Comparison of ENCODE assay signal across 26 cellular contexts in genomic region chr5:127187711-127188110, GRCh38.
DNase-seq lines count a peak whose midpoint lies in the region; ATAC-seq, FAIRE-seq and TF ChIP-seq lines count a peak whose summit lies in the region.
"Had no signal": no experiment of that assay in that cellular context is flagged by ENCODE, and none has a peak within 500 bp of the region (broad histone marks: within the 10 kb centered on the region; RNA-seq: fewer than 3 reads in every experiment).

No MANE protein-coding gene starts in this region.

- ATAC-seq in HG02759 (IDR thresholded peaks at IDR 0.05; ENCODE audit: unreplicated experiment): no peak
- ATAC-seq: HepG2, K562 had no signal

- H3K27me3 ChIP-seq in A673 (replicated peaks; ENCODE audit: insufficient read depth, low read depth, low read length, poor library complexity): no peaks in the 10 kb centered on the region
- H3K27me3 ChIP-seq: SJSA1 had no signal

- H3K36me3 ChIP-seq in A673 (ENCODE audit: insufficient read depth, low read length, poor library complexity, severe bottlenecking): no peaks in the 10 kb centered on the region
- H3K36me3 ChIP-seq: SJSA1 had no signal

- no peak overlapping the region for H3K4me3 ChIP-seq in A673 (ENCODE audit: low read depth, low read length, poor library complexity, severe bottlenecking)
- H3K4me3 ChIP-seq: K562, SJSA1 had no signal

- no peaks in the 10 kb centered on the region for H3K4me1 ChIP-seq in A673 (ENCODE audit: insufficient read depth, low read length, poor library complexity, severe bottlenecking)
- H3K4me1 ChIP-seq: SJSA1 had no signal

- POLR2A ChIA-PET in A673 (lab: Charles Lee; ENCODE audit: low non-redundant PET): no interaction called here

- DNase-seq in NCI-H82 (lab: John Stamatoyannopoulos, UW) (peak; percentile 2), NCI-H82 treated with DMSO at 0.1 percent for 48 hours (lab: John Stamatoyannopoulos, UW; ENCODE audit: unreplicated experiment) (no peak), SK-MEL-5 (ENCODE audit: low read depth, low spot score) (peak; percentile 20), myocyte (ENCODE audit: low read depth) (peak; percentile 39), urothelium cell line (ENCODE audit: low spot score) (no peak), A673 (ENCODE audit: low spot score) (no peak), GM10266 (ENCODE audit: extremely low spot score) (no peak)
- DNase-seq: AML-193, DMS79 treated with DMSO at 0.1 percent for 48 hours, MM.1S, NCI-H1092, NCI-H1436, NCI-H187 treated with DMSO at 0.1 percent for 48 hours, NCI-H2107, NCI-H446 treated with DMSO at 0.1 percent for 48 hours, NCI-H526 treated with DMSO at 0.1 percent for 48 hours, SW 1271 had no signal

- H3K27ac ChIP-seq in A673 (ENCODE audit: low read depth, low read length, poor library complexity, severe bottlenecking): no peak overlapping the region
- H3K27ac ChIP-seq: 22Rv1, HL-60, SJSA1 had no signal

- H3K9me3 ChIP-seq in A673 (ENCODE audit: low read depth, low read length, poor library complexity, severe bottlenecking): no peaks in the 10 kb centered on the region
- H3K9me3 ChIP-seq: SJSA1 had no signal

- CTCF ChIA-PET in A673 (lab: Charles Lee): no interaction called here

- TF ChIP-seq CTCF in A673 (conservative IDR thresholded peaks at IDR 0.05; ENCODE audit: low read depth, low read length): no peak
- TF ChIP-seq CTCF in GM10266 (IDR thresholded peaks at IDR 0.05; ENCODE audit: control insufficient read depth, insufficient read depth, low read depth, missing control alignments): no peak

- intact Hi-C loops in A673 (cut with micrococcal nuclease; ENCODE audit: unreplicated experiment): no loop called here

- FAIRE-seq in urothelium cell line (lab: Jason Lieb, UNC): peak; percentile 30
- FAIRE-seq: D721Med, GM12892, H54, HepG2, K562 had no signal

- in situ Hi-C loops in SK-MEL-5 (cut with HindIII; ENCODE audit: low pct_unique_long_range_greater_than_20kb, low sequenced_read_pairs): no loop called here

- no TSS peak for BruUV-seq in A673 (replicated peaks; lab: Mats Ljungman, UMichigan)

Comparison
In these comparisons a context has a peak if more than half of its experiments do, and no peak if none do; other contexts are left out.
1. DNase-seq: peak in NCI-H82 (single experiment), SK-MEL-5 (single experiment) and myocyte (single experiment); none in NCI-H82 treated with DMSO at 0.1 percent for 48 hours (single experiment), urothelium cell line (single experiment), A673 (single experiment) and GM10266 (single experiment).